ENCODE assay signal across 24 cellular contexts in the genomic region with DNA sequence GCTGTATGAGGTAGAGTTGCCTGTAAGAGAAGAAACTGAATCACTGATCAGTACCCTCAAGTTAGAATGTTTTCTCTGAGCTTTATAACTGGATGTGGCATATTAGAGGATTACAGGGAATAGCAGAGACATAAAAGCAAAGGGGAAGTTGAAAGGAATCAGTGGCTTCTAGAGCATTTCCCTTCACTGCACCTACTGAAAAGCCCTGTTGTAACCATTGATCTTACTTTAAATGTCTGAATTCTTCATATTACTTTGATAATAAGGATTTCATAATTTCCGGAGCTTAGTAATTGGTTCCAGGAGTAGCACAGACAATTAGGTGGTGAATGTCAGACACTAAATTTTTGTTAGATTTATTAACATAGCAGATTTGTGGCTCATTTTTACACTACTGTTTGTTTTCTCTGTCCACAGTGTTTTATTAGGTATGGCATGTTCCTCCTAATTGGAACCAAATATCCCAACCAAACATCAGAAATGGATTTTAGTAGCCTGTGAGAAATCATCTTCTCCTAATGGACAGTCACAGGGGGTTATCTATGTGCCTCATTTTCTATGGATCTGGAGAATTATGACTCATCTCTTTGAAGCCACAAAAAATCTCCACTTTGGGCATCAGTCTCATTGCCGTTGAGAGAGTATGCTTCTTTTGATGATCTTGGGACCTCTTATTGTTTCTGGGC.
DNase-seq lines count a peak whose midpoint lies in the region; ATAC-seq and TF ChIP-seq lines count a peak whose summit lies in the region.
"Had no signal": no experiment of that assay in that cellular context is flagged by ENCODE, and none has a peak within 500 bp of the region (broad histone marks: within the 10 kb centered on the region; RNA-seq: fewer than 3 reads in every experiment).

No MANE protein-coding gene starts in this region.

- H3K4me3 ChIP-seq in A673 (ENCODE audit: low read depth, low read length, poor library complexity, severe bottlenecking) (no peak overlapping the region), SK-N-MC (peak overlapping the region; percentile 49), fibroblast of the aortic adventitia (ENCODE audit: low read depth, low read length) (no peak overlapping the region)
- H3K4me3 ChIP-seq: hepatocyte, upper lobe of left lung had no signal

- no peaks in the 10 kb centered on the region for H3K27me3 ChIP-seq in A673 (replicated peaks; ENCODE audit: insufficient read depth, low read depth, low read length, poor library complexity)
- H3K27me3 ChIP-seq: hepatocyte, upper lobe of left lung had no signal

- peaks cover 20% of the 10 kb centered on the region for H3K4me1 ChIP-seq in A673 (ENCODE audit: insufficient read depth, low read length, poor library complexity, severe bottlenecking)

- TF ChIP-seq CTCF in A673 (conservative IDR thresholded peaks at IDR 0.05; ENCODE audit: low read depth, low read length) (no peak), fibroblast of the aortic adventitia (IDR thresholded peaks at IDR 0.05; ENCODE audit: insufficient read depth, low read length) (no peak), glutamatergic neuron (IDR thresholded peaks at IDR 0.05; ENCODE audit: partially characterized antibody, unreplicated experiment) (no peak)

- no peaks in the 10 kb centered on the region for H3K9me3 ChIP-seq in A673 (ENCODE audit: low read depth, low read length, poor library complexity, severe bottlenecking)
- H3K9me3 ChIP-seq in SK-N-MC (ENCODE audit: low read depth, low read length), result no peaks in the 10 kb centered on the region
- H3K9me3 ChIP-seq: upper lobe of left lung had no signal

- in situ Hi-C loops in KBM-7 (cut with MboI; ENCODE audit: low pct_unique_long_range_greater_than_20kb, low sequenced_read_pairs), result no loop called here

- no peaks in the 10 kb centered on the region for H3K4me1 Mint-ChIP-seq in glutamatergic neuron (ENCODE audit: low read depth, unreplicated experiment)

- H3K4me3 Mint-ChIP-seq in glutamatergic neuron (ENCODE audit: unreplicated experiment), result no peak overlapping the region
- H3K4me3 Mint-ChIP-seq: activated CD4-positive, alpha-beta memory T cell treated with anti-CD3 and anti-CD28 coated beads, Interleukin-2, amount 10 ng/mL, durations not matched to agents 7 days and 5 days had no signal

- DNase-seq in A673 (ENCODE audit: low spot score) (peak; percentile 62), GM03348 (ENCODE audit: low spot score) (peak; percentile 22), SK-N-MC (ENCODE audit: low read depth, low spot score) (peak; percentile 83), fibroblast of the aortic adventitia (ENCODE audit: low read depth) (peak; percentile 16), glutamatergic neuron (no peak), 8988T (no peak), KBM-7 (no peak)
- DNase-seq: activated CD4-positive, alpha-beta memory T cell treated with anti-CD3 and anti-CD28 coated beads, Interleukin-2, amount 10 ng/mL, durations not matched to agents 7 days and 5 days; activated CD4-positive, CD25-positive, alpha-beta regulatory T cell; aorta; central memory CD4-positive, alpha-beta T cell; dermis blood vessel endothelial cell; Kasumi-1; NCI-H1092 treated with DMSO at 0.1 percent for 48 hours; NCI-H2029 treated with DMSO at 0.1 percent for 48 hours; NCI-H226; small intestine; stimulated activated CD4-positive, alpha-beta T cell treated with anti-CD3 and anti-CD28 coated beads, Interleukin-2, amount 100 ng/mL, for 24 hours; T1000; upper lobe of left lung had no signal

- H3K36me3 ChIP-seq in A673 (ENCODE audit: insufficient read depth, low read length, poor library complexity, severe bottlenecking) (no peaks in the 10 kb centered on the region), SK-N-MC (ENCODE audit: insufficient read depth, low read length) (no peaks in the 10 kb centered on the region)
- H3K36me3 ChIP-seq: upper lobe of left lung had no signal

- no peaks in the 10 kb centered on the region for H3K36me3 Mint-ChIP-seq in glutamatergic neuron (ENCODE audit: unreplicated experiment)
- H3K36me3 Mint-ChIP-seq: activated naive CD4-positive, alpha-beta T cell treated with anti-CD3 and anti-CD28 coated beads, Interleukin-2, amount 50 U/mL, for 72 hours had no signal

- ATAC-seq in HG02642 (IDR thresholded peaks at IDR 0.05; ENCODE audit: poor library complexity, unreplicated experiment), result no peak
- ATAC-seq: activated naive CD4-positive, alpha-beta T cell treated with anti-CD3 and anti-CD28 coated beads, Interleukin-2, amount 50 U/mL, for 72 hours had no signal

- CTCF ChIA-PET in A673 (lab: Charles Lee), result interaction anchor here (0.5 to 1.2 kb wide), 4 partner anchors 9 to 462 kb away, joined by 3 read pairs; no protein-coding TSS in a partner anchor

- no peak overlapping the region for H3K27ac Mint-ChIP-seq in glutamatergic neuron (ENCODE audit: unreplicated experiment)
- H3K27ac Mint-ChIP-seq: activated CD4-positive, alpha-beta memory T cell treated with anti-CD3 and anti-CD28 coated beads, Interleukin-2, amount 10 ng/mL, durations not matched to agents 7 days and 5 days; activated naive CD4-positive, alpha-beta T cell treated with anti-CD3 and anti-CD28 coated beads, Interleukin-2, amount 50 U/mL, for 72 hours; activated T-helper 2 cell treated with anti-CD3 and anti-CD28 coated beads, Interferon-gamma antibody, Interleukin-2, Interleukin-4, amounts not matched to agents 10 μg/mL and 5 μg/mL and 100 μg/mL, durations not matched to agents 14 hours and 24 hours and 36 hours had no signal

- POLR2A ChIA-PET in A673 (lab: Charles Lee; ENCODE audit: low non-redundant PET), result no interaction called here

- no peaks in the 10 kb centered on the region for H3K9me3 Mint-ChIP-seq in glutamatergic neuron (ENCODE audit: unreplicated experiment)
- H3K9me3 Mint-ChIP-seq: activated CD4-positive, alpha-beta memory T cell treated with anti-CD3 and anti-CD28 coated beads, Interleukin-2, amount 10 ng/mL, durations not matched to agents 7 days and 5 days; activated T-helper 2 cell treated with anti-CD3 and anti-CD28 coated beads, Interferon-gamma antibody, Interleukin-2, Interleukin-4, amounts not matched to agents 10 μg/mL and 5 μg/mL and 100 μg/mL, durations not matched to agents 14 hours and 24 hours and 36 hours had no signal

- BruUV-seq in A673 (replicated peaks; lab: Mats Ljungman, UMichigan), result no TSS peak

- peak overlapping the region; percentile 11 for H3K9ac ChIP-seq in SK-N-MC (ENCODE audit: insufficient read length)

- H3K27ac ChIP-seq in A673 (ENCODE audit: low read depth, low read length, poor library complexity, severe bottlenecking) (no peak overlapping the region), SK-N-MC (peak overlapping the region; percentile 70)
- H3K27ac ChIP-seq: hepatocyte, upper lobe of left lung had no signal

- no peaks in the 10 kb centered on the region for H3K27me3 Mint-ChIP-seq in glutamatergic neuron (ENCODE audit: unreplicated experiment)

- intact Hi-C loops in A673 (cut with micrococcal nuclease; ENCODE audit: unreplicated experiment), result loop anchor here (5.0 to 10.0 kb wide), 2 partner anchors 269 to 346 kb away; a partner anchor contains a TSS

Comparison
In these comparisons a context has a peak if more than half of its experiments do, and no peak if none do; other contexts are left out.
1. DNase-seq: peak in A673 (single experiment), GM03348 (single experiment), SK-N-MC (single experiment) and fibroblast of the aortic adventitia (single experiment); none in glutamatergic neuron (single experiment), 8988T (single experiment) and KBM-7 (single experiment).